Comparison of ENCODE assay signal across 11 cellular contexts in genomic region chr16:188674-189073, GRCh38. TPM values are rescaled to one million over a fixed set of nuclear protein-coding genes. Genes with fewer than 3 reads are reported as not detected.
DNase-seq lines count a peak whose midpoint lies in the region; ATAC-seq and TF ChIP-seq lines count a peak whose summit lies in the region.
"Had no signal": no experiment of that assay in that cellular context is flagged by ENCODE, and none has a peak within 500 bp of the region (broad histone marks: within the 10 kb centered on the region; RNA-seq: fewer than 3 reads in every experiment).

No MANE protein-coding gene starts in this region.

- no peak for DNase-seq in activated CD4-positive, CD25-positive, alpha-beta regulatory T cell (lab: John Stamatoyannopoulos, UW)
- DNase-seq in LHCN-M2 (ENCODE audit: low read depth) (peak; percentile 15), neural progenitor cell (ENCODE audit: low spot score) (no peak), NCI-H2107 (lab: John Stamatoyannopoulos, UW) (no peak), GDM1 (lab: John Stamatoyannopoulos, UW) (no peak)
- no peak for DNase-seq in activated T-cell treated with anti-CD3 and anti-CD28 coated beads, Interleukin-2, amount 50 U/mL, for 4 hours

- H3K27me3 ChIP-seq in neural progenitor cell = no peaks in the 10 kb centered on the region

- H3K4me3 ChIP-seq in neural progenitor cell = no peak overlapping the region

- no peaks in the 10 kb centered on the region for H3K4me1 Mint-ChIP-seq in activated T-cell treated with anti-CD3 and anti-CD28 coated beads, Interleukin-2, amount 50 U/mL, for 4 hours (ENCODE audit: low read depth)
- H3K4me1 Mint-ChIP-seq in neural progenitor cell = no peaks in the 10 kb centered on the region

- H3K4me2 ChIP-seq in neural progenitor cell = no peak overlapping the region

- H3K36me3 Mint-ChIP-seq in activated T-cell treated with anti-CD3 and anti-CD28 coated beads, Interleukin-2, amount 50 U/mL, for 4 hours (ENCODE audit: insufficient read depth) = peaks cover 32% of the 10 kb centered on the region
- H3K36me3 Mint-ChIP-seq in neural progenitor cell = peaks cover 30% of the 10 kb centered on the region

- H3K27me3 Mint-ChIP-seq in activated T-cell treated with anti-CD3 and anti-CD28 coated beads, Interleukin-2, amount 50 U/mL, for 4 hours (ENCODE audit: low read depth) = no peaks in the 10 kb centered on the region
- peaks cover 3% of the 10 kb centered on the region for H3K27me3 Mint-ChIP-seq in neural progenitor cell (ENCODE audit: insufficient read depth, low read depth)

- TF ChIP-seq CTCF in neural progenitor cell (IDR thresholded peaks at IDR 0.05) = peak; percentile 28

- H3K79me2 ChIP-seq in neural progenitor cell (ENCODE audit: low read depth) = no peaks in the 10 kb centered on the region

- H3K27ac ChIP-seq in neural progenitor cell = no peak overlapping the region

- no peaks in the 10 kb centered on the region for H3K9me3 ChIP-seq in neural progenitor cell (ENCODE audit: low read depth)

- H3K9me3 Mint-ChIP-seq in activated T-cell treated with anti-CD3 and anti-CD28 coated beads, Interleukin-2, amount 50 U/mL, for 4 hours = no peaks in the 10 kb centered on the region
- no peaks in the 10 kb centered on the region for H3K9me3 Mint-ChIP-seq in neural progenitor cell

- H3K27ac Mint-ChIP-seq in neural progenitor cell = no peak overlapping the region

- H3K9ac ChIP-seq in neural progenitor cell = no peak overlapping the region

- ATAC-seq in activated CD4-positive, CD25-positive, alpha-beta regulatory T cell treated with anti-CD3 and anti-CD28 coated beads, Interleukin-2, amount 50 U/mL, for 24 hours = peak; percentile 33 to 63
- ATAC-seq in activated T-cell treated with anti-CD3 and anti-CD28 coated beads, Interleukin-2, amount 50 U/mL, for 4 hours = peak; percentile 51 to 70
- ATAC-seq in GM18519 (IDR thresholded peaks at IDR 0.05; ENCODE audit: low FRiP score, unreplicated experiment) = no peak
- ATAC-seq: right cardiac atrium had no signal

- H4K20me1 ChIP-seq in neural progenitor cell (ENCODE audit: low read depth) = peaks cover 22% of the 10 kb centered on the region

- no peaks in the 10 kb centered on the region for H3K36me3 ChIP-seq in neural progenitor cell

- no peak overlapping the region for H3K4me3 Mint-ChIP-seq in activated T-cell treated with anti-CD3 and anti-CD28 coated beads, Interleukin-2, amount 50 U/mL, for 4 hours
- H3K4me3 Mint-ChIP-seq in neural progenitor cell = no peak overlapping the region

- H3K4me1 ChIP-seq in neural progenitor cell = no peaks in the 10 kb centered on the region

- peaks cover 17% of the 10 kb centered on the region for H3F3A ChIP-seq in neural progenitor cell (ENCODE audit: low read depth)

- H2AFZ ChIP-seq in neural progenitor cell (replicated peaks) = no peak overlapping the region

RNA-seq across cellular contexts. Expression of gene HBQ1, which starts 8.4 kb away (rescaled TPM):
- 1.5 TPM in 1 of 2 replicates, not detected in the other for total RNA-seq in LHCN-M2 (2014; rRNA removed)
- 0.27 TPM for polyA plus RNA-seq in LHCN-M2 (2012)
- total RNA-seq in activated T-cell treated with anti-CD3 and anti-CD28 coated beads, Interleukin-2, amount 50 U/mL, for 4 hours = 1 to 10 TPM in 1 of 3 donors, under 1 TPM in 2; 0.43 to 1.6 (median 0.48) TPM
- 3.8 TPM in 1 of 2 replicates, not detected in the other for total RNA-seq in neural progenitor cell (ENCODE audit: low replicate concordance)
- total RNA-seq: right cardiac atrium had no signal
- polyA plus RNA-seq: AG04450, right cardiac atrium had no signal

RNA-seq across cellular contexts. Expression of gene HBA1, which starts 12.2 kb away (rescaled TPM):
- not detected in 2 replicates for total RNA-seq in LHCN-M2 (2014; rRNA removed)
- 1.4 TPM for polyA plus RNA-seq in LHCN-M2 (2012)
- total RNA-seq in activated T-cell treated with anti-CD3 and anti-CD28 coated beads, Interleukin-2, amount 50 U/mL, for 4 hours = 1 to 10 TPM; 1.8 to 2.3 (median 2.3) TPM
- total RNA-seq in neural progenitor cell (ENCODE audit: low replicate concordance) = not detected in 2 replicates
- total RNA-seq: kidney epithelial cell had no signal
- polyA plus RNA-seq: AG04450 had no signal

RNA-seq across cellular contexts. Expression of gene HBA2, which starts 16.0 kb away (rescaled TPM):
- total RNA-seq in LHCN-M2 (2014; rRNA removed) (0.77 TPM in 1 of 2 replicates, not detected in the other), neural progenitor cell (ENCODE audit: low replicate concordance) (not detected in 2 replicates)
- not detected for polyA plus RNA-seq in LHCN-M2 (2012)
- not detected for total RNA-seq in activated T-cell treated with anti-CD3 and anti-CD28 coated beads, Interleukin-2, amount 50 U/mL, for 4 hours
- total RNA-seq: kidney epithelial cell had no signal
- polyA plus RNA-seq: AG04450 had no signal

RNA-seq across cellular contexts. Expression of gene HBM, which starts 22.9 kb away (rescaled TPM):
- total RNA-seq in LHCN-M2 (2014; rRNA removed) = not detected in 2 replicates
- not detected for polyA plus RNA-seq in LHCN-M2 (2012)
- total RNA-seq in activated T-cell treated with anti-CD3 and anti-CD28 coated beads, Interleukin-2, amount 50 U/mL, for 4 hours = not detected
- total RNA-seq in neural progenitor cell (ENCODE audit: low replicate concordance) = not detected in 2 replicates
- total RNA-seq: kidney epithelial cell, right cardiac atrium had no signal
- polyA plus RNA-seq: AG04450, right cardiac atrium had no signal

RNA-seq across cellular contexts. Expression of gene HBZ, which starts 36.2 kb away (rescaled TPM):
- total RNA-seq in LHCN-M2 (2014; rRNA removed) (not detected in 2 replicates), neural progenitor cell (ENCODE audit: low replicate concordance) (not detected in 2 replicates)
- not detected for polyA plus RNA-seq in LHCN-M2 (2012)
- total RNA-seq in activated T-cell treated with anti-CD3 and anti-CD28 coated beads, Interleukin-2, amount 50 U/mL, for 4 hours = under 1 TPM; 0.38 to 0.45 (median 0.43) TPM
- total RNA-seq: kidney epithelial cell, right cardiac atrium had no signal
- polyA plus RNA-seq: AG04450, right cardiac atrium had no signal
